Comparison of ENCODE assay signal across 1 cellular context in the genomic region with DNA sequence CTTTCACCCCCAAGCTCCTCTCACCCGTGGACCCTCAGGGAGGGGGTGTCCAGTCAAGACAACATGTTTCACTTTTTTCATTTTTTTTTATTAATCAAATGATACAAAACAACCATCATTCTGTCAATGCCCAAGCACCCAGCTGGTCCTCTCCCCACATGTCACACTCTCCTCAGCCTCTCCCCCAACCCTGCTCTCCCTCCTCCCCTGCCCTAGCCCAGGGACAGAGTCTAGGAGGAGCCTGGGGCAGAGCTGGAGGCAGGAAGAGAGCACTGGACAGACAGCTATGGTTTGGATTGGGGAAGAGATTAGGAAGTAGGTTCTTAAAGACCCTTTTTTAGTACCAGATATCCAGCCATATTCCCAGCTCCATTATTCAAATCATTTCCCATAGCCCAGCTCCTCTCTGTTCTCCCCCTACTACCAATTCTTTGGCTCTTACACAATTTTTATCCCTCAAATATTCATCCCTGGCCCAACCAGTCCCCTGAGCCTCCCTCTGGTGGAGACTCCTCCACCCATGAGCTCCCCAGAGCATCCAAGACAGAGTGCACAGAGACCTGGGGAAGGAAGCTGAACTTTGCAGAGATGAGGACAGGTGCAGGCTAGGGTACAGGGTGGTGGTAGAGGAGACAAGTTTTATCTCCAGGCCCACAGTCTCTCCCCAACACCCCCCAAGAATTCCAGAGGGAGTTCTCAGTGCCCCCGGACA.
TF ChIP-seq lines count a peak whose summit lies in the region.

No MANE protein-coding gene starts in this region.

TF ChIP-seq in A549, 52 proteins besides CTCF, POLR2A, EP300 and RAD21 (continued from another document):
- TF ChIP-seq HMGXB4 (CRISPR knock-in tag; IDR thresholded peaks at IDR 0.05; ENCODE audit: borderline replicate concordance) (no peak), ZNF302 (CRISPR knock-in tag; IDR thresholded peaks at IDR 0.05) (no peak), NR3C1 (IDR thresholded peaks at IDR 0.05) (no peak), HOXA7 (CRISPR knock-in tag; IDR thresholded peaks at IDR 0.05) (no peak), SREBF2 (IDR thresholded peaks at IDR 0.05) (no peak), CEBPB (IDR thresholded peaks at IDR 0.05) (no peak)
